In the genomic region with DNA sequence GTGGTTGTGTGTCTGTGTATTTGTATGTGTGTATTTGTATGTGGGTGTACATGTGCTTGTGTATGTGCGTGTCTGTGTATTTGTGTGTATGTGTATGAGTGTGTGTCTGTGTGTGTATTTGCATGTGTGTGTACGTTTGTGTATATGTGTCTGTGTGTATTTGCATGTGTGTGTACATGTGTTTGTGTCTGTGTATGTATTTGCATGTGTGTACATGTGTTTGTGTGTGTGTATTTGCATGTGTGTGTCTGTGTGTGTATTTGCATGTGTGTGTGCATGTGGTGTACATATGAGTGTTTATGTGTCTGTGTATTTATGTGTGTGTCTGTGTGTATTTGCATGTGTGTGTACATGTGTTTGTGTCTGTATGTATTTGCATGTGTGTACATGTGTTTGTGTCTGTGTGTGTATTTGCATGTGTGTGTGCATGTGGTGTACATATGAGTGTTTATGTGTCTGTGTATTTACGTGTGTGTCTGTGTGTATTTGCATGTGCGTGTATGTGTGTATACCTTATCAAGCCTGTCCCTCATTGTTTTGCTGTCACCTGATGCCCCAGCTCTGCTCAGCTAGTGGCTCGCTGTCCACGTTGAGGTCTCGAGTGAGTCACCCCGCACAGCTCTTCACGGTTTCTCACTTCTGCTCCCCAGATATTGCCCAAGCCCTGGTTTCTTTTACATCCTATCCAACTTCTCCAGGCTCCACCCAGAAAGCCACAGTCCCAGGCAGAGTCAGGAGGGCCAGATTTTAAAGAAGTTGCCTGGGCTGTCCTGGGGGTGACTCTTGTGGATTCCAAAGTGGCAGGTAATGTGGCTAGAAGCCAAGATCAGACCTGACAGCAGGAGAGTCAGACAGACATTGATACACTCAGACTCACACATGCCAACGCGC, we compare ENCODE assay signal across 13 cellular contexts. TPM values are rescaled to one million over a fixed set of nuclear protein-coding genes. Genes with fewer than 3 reads are reported as not detected.
DNase-seq lines count a peak whose midpoint lies in the region; ATAC-seq and TF ChIP-seq lines count a peak whose summit lies in the region.
"Had no signal": no experiment of that assay in that cellular context is flagged by ENCODE, and none has a peak within 500 bp of the region (broad histone marks: within the 10 kb centered on the region; RNA-seq: fewer than 3 reads in every experiment).

No MANE protein-coding gene starts in this region.

- TF ChIP-seq POLR2A in thyroid gland (IDR thresholded peaks at IDR 0.05): no peak

- CTCF ChIA-PET in RWPE1 (lab: Yijun Ruan, JAX): no interaction called here

- H3K27ac ChIP-seq in RWPE1 (peak overlapping the region; percentile 39), thyroid gland (no peak overlapping the region)
- H3K27ac ChIP-seq: SJCRH30 had no signal

- no peak for TF ChIP-seq CTCF in RWPE1 (conservative IDR thresholded peaks at IDR 0.05; ENCODE audit: low read depth)
- TF ChIP-seq CTCF in foreskin fibroblast (IDR thresholded peaks at IDR 0.05; ENCODE audit: low read depth, low read length): no peak
- no peak for TF ChIP-seq CTCF in thyroid gland (IDR thresholded peaks at IDR 0.05)

- intact Hi-C loops in Right ventricle myocardium inferior (cut with DNase I) (no loop called here), Right ventricle myocardium superior (cut with DNase I) (no loop called here), thyroid gland (cut with DNase I) (no loop called here)

- DNase-seq in Right ventricle myocardium inferior (ENCODE audit: missing footprints): peak; percentile 61
- DNase-seq in Right ventricle myocardium superior: no peak
- peak; percentile 53 for DNase-seq in RWPE1 (ENCODE audit: low spot score)
- peak; percentile 61 to 83 for DNase-seq in foreskin fibroblast
- DNase-seq in thyroid gland: peak; percentile 63 to 65
- DNase-seq in stimulated activated CD4-positive, alpha-beta T cell treated with anti-CD3 and anti-CD28 coated beads, Interleukin-2, amount 100 ng/mL, for 24 hours: no peak
- DNase-seq: CD4-positive, alpha-beta T cell; nucleus accumbens; SJCRH30 had no signal

- no peaks in the 10 kb centered on the region for H3K36me3 ChIP-seq in thyroid gland
- H3K36me3 ChIP-seq: SJCRH30 had no signal

- POLR2A ChIA-PET in RWPE1 (lab: Yijun Ruan, JAX; ENCODE audit: low non-redundant PET): no interaction called here

- H3K4me3 ChIP-seq in foreskin fibroblast (ENCODE audit: low read depth in 1 of 2, low read length in 2 of 2) (no peak overlapping the region), thyroid gland (replicated peaks in 1 of 3) (no peak overlapping the region)
- H3K4me3 ChIP-seq: SJCRH30 had no signal

- ATAC-seq in Right ventricle myocardium inferior: no peak
- ATAC-seq in Right ventricle myocardium superior (ENCODE audit: poor library complexity): no peak
- no peak for ATAC-seq in GM21423 (IDR thresholded peaks at IDR 0.05; ENCODE audit: unreplicated experiment)
- no peak for ATAC-seq in GM21515 (IDR thresholded peaks at IDR 0.05; ENCODE audit: unreplicated experiment)
- ATAC-seq: activated T-helper 17 cell treated with anti-CD3 and anti-CD28 coated beads, Interleukin-2, amount 50 U/mL, for 72 hours had no signal

- 48 to 60% methylated on average over 11 of the region's 11 CpGs for WGBS in thyroid gland, 2 donors

- no peaks in the 10 kb centered on the region for H3K9me3 ChIP-seq in thyroid gland

- H3K27me3 ChIP-seq in thyroid gland: no peaks in the 10 kb centered on the region
- H3K27me3 ChIP-seq: SJCRH30 had no signal

- H3K4me1 ChIP-seq in thyroid gland: peaks cover 0 to 5% of the 10 kb centered on the region in 2 donors

RNA-seq across cellular contexts. Expression of a gene that starts 15.1 kb away (rescaled TPM):
- 17,829 TPM for total RNA-seq in Right ventricle myocardium inferior
- 19,506 TPM for total RNA-seq in Right ventricle myocardium superior
- 1 to 10 TPM in 1 of 4 donors, under 1 TPM in 1, not detected in 2; 0.45 to 1.8 TPM for total RNA-seq in thyroid gland
- total RNA-seq: CD4-positive, alpha-beta T cell; frontal cortex had no signal

RNA-seq across cellular contexts. Expression of a gene that starts 46.3 kb away (rescaled TPM):
- total RNA-seq in Right ventricle myocardium inferior: 6.6 TPM
- total RNA-seq in Right ventricle myocardium superior: 4.7 TPM
- total RNA-seq in thyroid gland: 10 to 100 TPM; 17.2 to 28.7 (median 25.2) TPM

Comparison
In these comparisons a context has a peak if more than half of its experiments do, and no peak if none do; other contexts are left out.
1. DNase-seq: peak in Right ventricle myocardium inferior (single experiment), RWPE1 (single experiment), foreskin fibroblast (2 of 2) and thyroid gland (2 of 2); none in Right ventricle myocardium superior (single experiment) and stimulated activated CD4-positive, alpha-beta T cell treated with anti-CD3 and anti-CD28 coated beads, Interleukin-2, amount 100 ng/mL, for 24 hours (0 of 2).
2. RNA of a gene that starts 15.1 kb away (total RNA-seq): 19,506 TPM in Right ventricle myocardium superior (single experiment) and 17,829 TPM in Right ventricle myocardium inferior (single experiment); 0.45 to 1.8 TPM in thyroid gland; every median in the first group is over 1,000 times any median in the second.